1 cellular context compared by ENCODE assay signal in the genomic region with DNA sequence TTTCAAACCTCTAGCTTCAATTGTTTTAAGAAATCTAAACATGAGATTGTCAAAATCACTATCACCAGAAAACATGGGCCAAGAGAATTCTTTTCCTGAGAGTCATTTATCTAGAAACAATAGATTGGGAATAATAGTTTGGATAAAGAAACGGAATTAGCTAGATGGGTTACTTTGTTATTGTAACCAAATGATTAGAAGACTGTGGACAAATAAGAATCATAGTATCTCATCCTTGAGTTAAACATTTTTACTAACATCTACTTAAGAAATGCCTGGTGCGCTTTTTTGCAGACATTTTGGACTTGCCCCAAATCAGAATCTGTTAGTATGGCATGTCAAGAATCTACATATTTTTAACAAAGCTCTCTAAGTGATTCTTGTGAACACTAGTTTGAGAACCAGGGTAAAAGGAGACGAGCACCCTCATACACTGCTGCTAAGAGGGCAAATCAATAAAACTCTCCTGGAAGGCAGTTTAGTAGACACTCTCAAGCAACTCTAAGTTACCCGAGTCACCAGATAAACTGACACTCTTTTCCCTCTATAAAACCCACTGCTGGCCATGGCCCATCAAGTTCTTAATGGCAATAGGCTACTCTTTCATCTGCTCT.
TF ChIP-seq lines count a peak whose summit lies in the region.

No MANE protein-coding gene starts in this region.

TF ChIP-seq in SK-N-SH, 30 proteins besides CTCF, POLR2A, EP300 and RAD21 (continued from another document):
- TF ChIP-seq, protein P1, sequence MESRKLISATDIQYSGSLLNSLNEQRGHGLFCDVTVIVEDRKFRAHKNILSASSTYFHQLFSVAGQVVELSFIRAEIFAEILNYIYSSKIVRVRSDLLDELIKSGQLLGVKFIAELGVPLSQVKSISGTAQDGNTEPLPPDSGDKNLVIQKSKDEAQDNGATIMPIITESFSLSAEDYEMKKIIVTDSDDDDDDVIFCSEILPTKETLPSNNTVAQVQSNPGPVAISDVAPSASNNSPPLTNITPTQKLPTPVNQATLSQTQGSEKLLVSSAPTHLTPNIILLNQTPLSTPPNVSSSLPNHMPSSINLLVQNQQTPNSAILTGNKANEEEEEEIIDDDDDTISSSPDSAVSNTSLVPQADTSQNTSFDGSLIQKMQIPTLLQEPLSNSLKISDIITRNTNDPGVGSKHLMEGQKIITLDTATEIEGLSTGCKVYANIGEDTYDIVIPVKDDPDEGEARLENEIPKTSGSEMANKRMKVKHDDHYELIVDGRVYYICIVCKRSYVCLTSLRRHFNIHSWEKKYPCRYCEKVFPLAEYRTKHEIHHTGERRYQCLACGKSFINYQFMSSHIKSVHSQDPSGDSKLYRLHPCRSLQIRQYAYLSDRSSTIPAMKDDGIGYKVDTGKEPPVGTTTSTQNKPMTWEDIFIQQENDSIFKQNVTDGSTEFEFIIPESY (IDR thresholded peaks at IDR 0.05; ENCODE audit: borderline replicate concordance, low read depth), result no peak
- TF ChIP-seq TCF12 (IDR thresholded peaks at IDR 0.05) (no peak), CHD2 (IDR thresholded peaks at IDR 0.05; ENCODE audit: low read length, partially characterized antibody) (no peak), POLR2AphosphoS5 (IDR thresholded peaks at IDR 0.05; ENCODE audit: low read depth, low read length) (no peak), FOXM1 (IDR thresholded peaks at IDR 0.05; ENCODE audit: low read depth) (no peak), GABPA (IDR thresholded peaks at IDR 0.05; ENCODE audit: low read depth) (no peak)
